ENCODE assay signal across 1 cellular context in genomic region chr4:6926681-6927478, GRCh38.
TF ChIP-seq lines count a peak whose summit lies in the region.

No MANE protein-coding gene starts in this region.

TF ChIP-seq in HepG2, 621 proteins besides CTCF, POLR2A, EP300 and RAD21 (continued from another document and continues in another):
- TF ChIP-seq, protein P1, sequence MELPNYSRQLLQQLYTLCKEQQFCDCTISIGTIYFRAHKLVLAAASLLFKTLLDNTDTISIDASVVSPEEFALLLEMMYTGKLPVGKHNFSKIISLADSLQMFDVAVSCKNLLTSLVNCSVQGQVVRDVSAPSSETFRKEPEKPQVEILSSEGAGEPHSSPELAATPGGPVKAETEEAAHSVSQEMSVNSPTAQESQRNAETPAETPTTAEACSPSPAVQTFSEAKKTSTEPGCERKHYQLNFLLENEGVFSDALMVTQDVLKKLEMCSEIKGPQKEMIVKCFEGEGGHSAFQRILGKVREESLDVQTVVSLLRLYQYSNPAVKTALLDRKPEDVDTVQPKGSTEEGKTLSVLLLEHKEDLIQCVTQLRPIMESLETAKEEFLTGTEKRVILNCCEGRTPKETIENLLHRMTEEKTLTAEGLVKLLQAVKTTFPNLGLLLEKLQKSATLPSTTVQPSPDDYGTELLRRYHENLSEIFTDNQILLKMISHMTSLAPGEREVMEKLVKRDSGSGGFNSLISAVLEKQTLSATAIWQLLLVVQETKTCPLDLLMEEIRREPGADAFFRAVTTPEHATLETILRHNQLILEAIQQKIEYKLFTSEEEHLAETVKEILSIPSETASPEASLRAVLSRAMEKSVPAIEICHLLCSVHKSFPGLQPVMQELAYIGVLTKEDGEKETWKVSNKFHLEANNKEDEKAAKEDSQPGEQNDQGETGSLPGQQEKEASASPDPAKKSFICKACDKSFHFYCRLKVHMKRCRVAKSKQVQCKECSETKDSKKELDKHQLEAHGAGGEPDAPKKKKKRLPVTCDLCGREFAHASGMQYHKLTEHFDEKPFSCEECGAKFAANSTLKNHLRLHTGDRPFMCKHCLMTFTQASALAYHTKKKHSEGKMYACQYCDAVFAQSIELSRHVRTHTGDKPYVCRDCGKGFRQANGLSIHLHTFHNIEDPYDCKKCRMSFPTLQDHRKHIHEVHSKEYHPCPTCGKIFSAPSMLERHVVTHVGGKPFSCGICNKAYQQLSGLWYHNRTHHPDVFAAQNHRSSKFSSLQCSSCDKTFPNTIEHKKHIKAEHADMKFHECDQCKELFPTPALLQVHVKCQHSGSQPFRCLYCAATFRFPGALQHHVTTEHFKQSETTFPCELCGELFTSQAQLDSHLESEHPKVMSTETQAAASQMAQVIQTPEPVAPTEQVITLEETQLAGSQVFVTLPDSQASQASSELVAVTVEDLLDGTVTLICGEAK (IDR thresholded peaks at IDR 0.05) = no peak
- TF ChIP-seq, protein P1 (CRISPR knock-in tag; IDR thresholded peaks at IDR 0.05) = no peak
- no peak; the same call in 1 of the 2 replicates for TF ChIP-seq CREM (IDR thresholded peaks at IDR 0.05)
- no peak for TF ChIP-seq CREM (CRISPR knock-in tag; IDR thresholded peaks at IDR 0.05)
- no peak for TF ChIP-seq LCORL (IDR thresholded peaks at IDR 0.05)
- peak; percentile 84 for TF ChIP-seq LCORL (CRISPR knock-in tag; IDR thresholded peaks at IDR 0.05)
- TF ChIP-seq SKIL (CRISPR knock-in tag; IDR thresholded peaks at IDR 0.05; ENCODE audit: borderline replicate concordance) = peak; percentile 90; the same call in 1 of the 2 replicates
- peak; percentile 65 for TF ChIP-seq RXRB (CRISPR knock-in tag; IDR thresholded peaks at IDR 0.05; ENCODE audit: borderline replicate concordance)
- peak; percentile 58; the same call in 1 of the 2 replicates for TF ChIP-seq ZBTB7B (CRISPR knock-in tag; IDR thresholded peaks at IDR 0.05)
- peak; percentile 57; the same call in 1 of the 2 replicates for TF ChIP-seq HMG20B (CRISPR knock-in tag; conservative IDR thresholded peaks at IDR 0.05)
- no peak for TF ChIP-seq ZFAT (CRISPR knock-in tag; conservative IDR thresholded peaks at IDR 0.05)
- TF ChIP-seq HNF4G (IDR thresholded peaks at IDR 0.05; ENCODE audit: borderline replicate concordance, low read depth, low read length) = peak; percentile 11; the same call in 1 of the 2 replicates
- TF ChIP-seq HNF4G (CRISPR knock-in tag; IDR thresholded peaks at IDR 0.05; ENCODE audit: borderline replicate concordance, low read depth) = no peak
- no peak for TF ChIP-seq KLF9 (CRISPR knock-in tag; IDR thresholded peaks at IDR 0.05; ENCODE audit: low read depth)
- no peak for TF ChIP-seq ZNF550 (CRISPR knock-in tag; IDR thresholded peaks at IDR 0.05; ENCODE audit: borderline replicate concordance)
- TF ChIP-seq DNMT1 (CRISPR knock-in tag; IDR thresholded peaks at IDR 0.05) = no peak
- TF ChIP-seq BORCS8-MEF2B (CRISPR knock-in tag; IDR thresholded peaks at IDR 0.05) = peak; percentile 64; the same call in 1 of the 2 replicates
- TF ChIP-seq SP5 (CRISPR knock-in tag; IDR thresholded peaks at IDR 0.05; ENCODE audit: borderline replicate concordance, low read depth) = peak; percentile 94
- TF ChIP-seq MXD1 (CRISPR knock-in tag; IDR thresholded peaks at IDR 0.05) = no peak
- no peak for TF ChIP-seq ZNF256 (CRISPR knock-in tag; conservative IDR thresholded peaks at IDR 0.05)
- 0 out of 2 replicates have a peak, but pooled peaks have one; percentile 22 for TF ChIP-seq ZSCAN31 (CRISPR knock-in tag; IDR thresholded peaks at IDR 0.05; ENCODE audit: low read depth)
- no peak for TF ChIP-seq SRY (CRISPR knock-in tag; IDR thresholded peaks at IDR 0.05)
- no peak for TF ChIP-seq SOX6 (IDR thresholded peaks at IDR 0.05)
- peak; percentile 53; the same call in 1 of the 2 replicates for TF ChIP-seq SOX6 (CRISPR knock-in tag; IDR thresholded peaks at IDR 0.05)
- no peak for TF ChIP-seq ZNF576 (CRISPR knock-in tag; IDR thresholded peaks at IDR 0.05)
- TF ChIP-seq IRF1 (CRISPR knock-in tag; IDR thresholded peaks at IDR 0.05; ENCODE audit: low read depth) = no peak
- TF ChIP-seq ZNF704 (CRISPR knock-in tag; IDR thresholded peaks at IDR 0.05; ENCODE audit: borderline replicate concordance) = no peak
- peak; percentile 66 for TF ChIP-seq HNF4A (CRISPR knock-in tag; IDR thresholded peaks at IDR 0.05)
- TF ChIP-seq IRF2 (CRISPR knock-in tag; IDR thresholded peaks at IDR 0.05) = no peak
- TF ChIP-seq GFI1 (CRISPR knock-in tag; IDR thresholded peaks at IDR 0.05; ENCODE audit: borderline replicate concordance) = peak; percentile 76
- no peak for TF ChIP-seq ZNF75D (CRISPR knock-in tag; IDR thresholded peaks at IDR 0.05; ENCODE audit: borderline replicate concordance)
- TF ChIP-seq ZNF574 (CRISPR knock-in tag; IDR thresholded peaks at IDR 0.05) = peak; percentile 49; the same call in 1 of the 2 replicates
- TF ChIP-seq ZNF737 (CRISPR knock-in tag; IDR thresholded peaks at IDR 0.05; ENCODE audit: borderline replicate concordance) = no peak
- TF ChIP-seq SALL1 (CRISPR knock-in tag; IDR thresholded peaks at IDR 0.05) = peak; percentile 59
- no peak for TF ChIP-seq KLF16 (CRISPR knock-in tag; IDR thresholded peaks at IDR 0.05)
- peak; percentile 66 for TF ChIP-seq ZMYM4 (CRISPR knock-in tag; IDR thresholded peaks at IDR 0.05)
- TF ChIP-seq IRX3 (CRISPR knock-in tag; IDR thresholded peaks at IDR 0.05; ENCODE audit: borderline replicate concordance, low read depth) = no peak
- no peak for TF ChIP-seq ZZZ3 (CRISPR knock-in tag; IDR thresholded peaks at IDR 0.05; ENCODE audit: borderline replicate concordance)
- no peak for TF ChIP-seq TEAD2 (CRISPR knock-in tag; IDR thresholded peaks at IDR 0.05)
- TF ChIP-seq AHR (CRISPR knock-in tag; IDR thresholded peaks at IDR 0.05) = 0 out of 2 replicates have a peak, but pooled peaks have one; percentile 41
- no peak for TF ChIP-seq ZNF337 (CRISPR knock-in tag; IDR thresholded peaks at IDR 0.05; ENCODE audit: borderline replicate concordance, low read depth)
- no peak for TF ChIP-seq CC2D1A (CRISPR knock-in tag; IDR thresholded peaks at IDR 0.05)
- TF ChIP-seq, protein P2, sequence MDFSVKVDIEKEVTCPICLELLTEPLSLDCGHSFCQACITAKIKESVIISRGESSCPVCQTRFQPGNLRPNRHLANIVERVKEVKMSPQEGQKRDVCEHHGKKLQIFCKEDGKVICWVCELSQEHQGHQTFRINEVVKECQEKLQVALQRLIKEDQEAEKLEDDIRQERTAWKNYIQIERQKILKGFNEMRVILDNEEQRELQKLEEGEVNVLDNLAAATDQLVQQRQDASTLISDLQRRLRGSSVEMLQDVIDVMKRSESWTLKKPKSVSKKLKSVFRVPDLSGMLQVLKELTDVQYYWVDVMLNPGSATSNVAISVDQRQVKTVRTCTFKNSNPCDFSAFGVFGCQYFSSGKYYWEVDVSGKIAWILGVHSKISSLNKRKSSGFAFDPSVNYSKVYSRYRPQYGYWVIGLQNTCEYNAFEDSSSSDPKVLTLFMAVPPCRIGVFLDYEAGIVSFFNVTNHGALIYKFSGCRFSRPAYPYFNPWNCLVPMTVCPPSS (IDR thresholded peaks at IDR 0.05) = no peak
- TF ChIP-seq GATAD1 (CRISPR knock-in tag; IDR thresholded peaks at IDR 0.05) = 0 out of 2 replicates have a peak, but pooled peaks have one; percentile 38
- peak; percentile 95 for TF ChIP-seq ZNF292 (CRISPR knock-in tag; IDR thresholded peaks at IDR 0.05; ENCODE audit: borderline replicate concordance, low read depth)
- peak; percentile 73; the same call in 1 of the 2 replicates for TF ChIP-seq TARDBP (CRISPR knock-in tag; IDR thresholded peaks at IDR 0.05)
- TF ChIP-seq ZNF225 (CRISPR knock-in tag; IDR thresholded peaks at IDR 0.05) = no peak
